23 cellular contexts compared by ENCODE assay signal in the genomic region with DNA sequence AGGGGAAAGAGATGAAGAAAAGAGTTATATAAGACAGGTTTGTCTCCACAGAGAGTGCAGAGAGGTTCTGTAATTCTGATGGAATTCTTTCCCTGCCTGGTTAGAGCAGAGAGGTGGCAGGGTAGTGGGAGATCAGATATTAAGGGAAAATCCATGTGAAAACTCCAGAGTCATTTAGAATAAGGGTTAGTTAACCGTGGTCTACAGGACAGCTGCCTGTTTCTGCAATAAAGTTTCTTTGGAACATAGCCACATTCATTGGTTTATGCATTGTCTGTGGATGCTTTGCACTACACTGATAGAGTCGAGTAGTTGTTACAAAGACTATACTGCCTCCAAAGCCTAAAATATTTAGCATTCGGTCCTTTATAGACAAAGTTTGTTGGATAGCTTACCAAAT.
"Had no signal": no experiment of that assay in that cellular context is flagged by ENCODE, and none has a peak within 500 bp of the region (broad histone marks: within the 10 kb centered on the region; RNA-seq: fewer than 3 reads in every experiment).

No MANE protein-coding gene starts in this region.

- ATAC-seq: foreskin keratinocyte; left cardiac atrium; left ventricle myocardium superior; naive thymus-derived CD4-positive, alpha-beta T cell; sciatic nerve had no signal

- H3K27ac Mint-ChIP-seq: endodermal cell had no signal

- H2AFZ ChIP-seq: hepatocyte had no signal

- FAIRE-seq: endothelial cell of umbilical vein, kidney had no signal

- H3K4me3 Mint-ChIP-seq: endodermal cell, neural crest cell had no signal

- H3K27me3 Mint-ChIP-seq: naive thymus-derived CD4-positive, alpha-beta T cell had no signal

- H3K4me2 ChIP-seq: hepatocyte had no signal

- DNase-seq: effector CD4-positive, alpha-beta T cell; endodermal cell; erythroblast; foreskin keratinocyte; head of caudate nucleus; kidney; left cardiac atrium; left ventricle myocardium superior; mesenchymal stem cell; naive thymus-derived CD4-positive, alpha-beta T cell; posterior cingulate gyrus; stimulated activated CD4-positive, alpha-beta T cell treated with anti-CD3 and anti-CD28 coated beads, Interleukin-2, amount 100 ng/mL, for 24 hours; stimulated activated naive CD4-positive, alpha-beta T cell treated with Interleukin-2 at 50 U/mL for 16 hours; tibial artery; upper lobe of left lung; uterus had no signal

- H3K4me1 ChIP-seq: tibial artery, upper lobe of left lung, uterus had no signal

- H3K4me3 ChIP-seq: coronary artery, hepatocyte, lung, skin epidermis, tibial artery, upper lobe of left lung, uterus had no signal

- H3K9me3 ChIP-seq: tibial artery, upper lobe of left lung, uterus had no signal

- H3K36me3 ChIP-seq: tibial artery, upper lobe of left lung, uterus had no signal

- H3K27me3 ChIP-seq: foreskin keratinocyte, hepatocyte, tibial artery, upper lobe of left lung, uterus had no signal

- H3K27ac ChIP-seq: coronary artery, foreskin keratinocyte, hepatocyte, skin epidermis, tibial artery, upper lobe of left lung, uterus had no signal
